ENCODE assay signal across 2 cellular contexts in genomic region chr17:12545877-12546513, GRCh38.
TF ChIP-seq lines count a peak whose summit lies in the region.

No MANE protein-coding gene starts in this region.

TF ChIP-seq in HEK293, 187 proteins besides CTCF, POLR2A, EP300 and RAD21 (continued from another document):
- TF ChIP-seq HIC1 (tag by site-specific recombination; IDR thresholded peaks at IDR 0.05) (peak; percentile 30; the same call in 1 of the 2 replicates), ZFHX2 (tag by site-specific recombination; conservative IDR thresholded peaks at IDR 0.05) (peak; percentile 85), EGR2 (tag by site-specific recombination; IDR thresholded peaks at IDR 0.05; ENCODE audit: low read depth) (peak; percentile 79), YY2 (tag by site-specific recombination; IDR thresholded peaks at IDR 0.05) (no peak)

TF ChIP-seq in K562, 482 proteins besides CTCF, POLR2A, EP300 and RAD21 (continued from another document):
- TF ChIP-seq ZBTB34 (CRISPR knock-in tag; IDR thresholded peaks at IDR 0.05) (no peak), TFAP4 (CRISPR knock-in tag; IDR thresholded peaks at IDR 0.05; ENCODE audit: borderline replicate concordance) (no peak), ARNT (IDR thresholded peaks at IDR 0.05) (no peak), HMG20B (CRISPR knock-in tag; IDR thresholded peaks at IDR 0.05) (no peak), ZNF644 (tag; IDR thresholded peaks at IDR 0.05; ENCODE audit: low read depth) (no peak), RB1 (IDR thresholded peaks at IDR 0.05; ENCODE audit: low read depth) (no peak), CREB3L1 (IDR thresholded peaks at IDR 0.05; ENCODE audit: borderline replicate concordance, low read depth) (no peak), NONO (IDR thresholded peaks at IDR 0.05; ENCODE audit: low read depth in 2 of 2, low read length in 1 of 2) (no peak), RFX7 (CRISPR knock-in tag; IDR thresholded peaks at IDR 0.05) (no peak), NCOA6 (IDR thresholded peaks at IDR 0.05) (no peak), ZNF324 (CRISPR knock-in tag; IDR thresholded peaks at IDR 0.05) (no peak), NR4A1 (CRISPR knock-in tag; IDR thresholded peaks at IDR 0.05) (no peak), NR4A1 (tag; IDR thresholded peaks at IDR 0.05) (no peak), ZNF431 (CRISPR knock-in tag; IDR thresholded peaks at IDR 0.05) (no peak), POLR3A (IDR thresholded peaks at IDR 0.05; ENCODE audit: borderline replicate concordance, extremely low read depth, insufficient read depth, insufficient read length) (no peak), PHF8 (IDR thresholded peaks at IDR 0.05; ENCODE audit: borderline replicate concordance, low read length) (no peak), ZBTB26 (CRISPR knock-in tag; IDR thresholded peaks at IDR 0.05) (no peak)
